ENCODE assay signal across 20 cellular contexts in genomic region chr7:92044148-92044547, GRCh38.
DNase-seq lines count a peak whose midpoint lies in the region; ATAC-seq and TF ChIP-seq lines count a peak whose summit lies in the region.
"Had no signal": no experiment of that assay in that cellular context is flagged by ENCODE, and none has a peak within 500 bp of the region (broad histone marks: within the 10 kb centered on the region; RNA-seq: fewer than 3 reads in every experiment).

No MANE protein-coding gene starts in this region.

- peak overlapping the region in 1 of 4 donors; percentile 21 for H3K4me3 ChIP-seq in esophagus muscularis mucosa
- no peak overlapping the region for H3K4me3 ChIP-seq in muscle layer of duodenum (ENCODE audit: low read depth in 1 of 2, low read length in 2 of 2)
- no peak overlapping the region for H3K4me3 ChIP-seq in stomach
- H3K4me3 ChIP-seq in prostate gland, result no peak overlapping the region
- H3K4me3 ChIP-seq: A549, left lung, MG63 had no signal

- no peak for TF ChIP-seq CTCF in esophagus muscularis mucosa (IDR thresholded peaks at IDR 0.05)
- no peak for TF ChIP-seq CTCF in stomach (IDR thresholded peaks at IDR 0.05)
- TF ChIP-seq CTCF in prostate gland (IDR thresholded peaks at IDR 0.05), result no peak

- TF ChIP-seq EP300 in esophagus muscularis mucosa (IDR thresholded peaks at IDR 0.05), result no peak
- TF ChIP-seq EP300 in stomach (IDR thresholded peaks at IDR 0.05), result no peak

- peaks cover 19 to 68% (median 44%) of the 10 kb centered on the region in 4 donors for H3K36me3 ChIP-seq in esophagus muscularis mucosa
- peaks cover 12 to 30% of the 10 kb centered on the region in 2 donors for H3K36me3 ChIP-seq in muscle layer of duodenum (ENCODE audit: control insufficient read depth in 1 of 2, insufficient read depth in 2 of 2, low read length in 2 of 2)
- peaks cover 24 to 76% (median 63%) of the 10 kb centered on the region in 4 donors for H3K36me3 ChIP-seq in stomach
- H3K36me3 ChIP-seq in prostate gland, result no peaks in the 10 kb centered on the region
- H3K36me3 ChIP-seq: MG63 had no signal

- no peaks in the 10 kb centered on the region for H3K27me3 ChIP-seq in esophagus muscularis mucosa
- no peaks in the 10 kb centered on the region for H3K27me3 ChIP-seq in muscle layer of duodenum (ENCODE audit: low read depth, low read length)
- H3K27me3 ChIP-seq in stomach, result no peaks in the 10 kb centered on the region
- no peaks in the 10 kb centered on the region for H3K27me3 ChIP-seq in prostate gland (replicated peaks; ENCODE audit: insufficient read depth)
- H3K27me3 ChIP-seq: left lung, MG63 had no signal

- DNase-seq in NCI-H526 (lab: John Stamatoyannopoulos, UW) (peak; percentile 8 to 20), NCI-H526 treated with DMSO at 0.1 percent for 48 hours (lab: John Stamatoyannopoulos, UW) (no peak), esophagus muscularis mucosa (ENCODE audit: extremely low spot score) (no peak), stomach (no peak), NCI-H446 treated with DMSO at 0.1 percent for 48 hours (lab: John Stamatoyannopoulos, UW) (no peak), prostate gland (ENCODE audit: low spot score) (no peak)
- DNase-seq: GDM1; immature natural killer cell; left lung; MG63; NCI-H1417 treated with DMSO at 0.1 percent for 48 hours; stimulated activated CD4-positive, alpha-beta T cell treated with anti-CD3 and anti-CD28 coated beads, Interleukin-2, amount 100 ng/mL, for 24 hours; substantia nigra had no signal

- no peaks in the 10 kb centered on the region for H3K9me3 ChIP-seq in esophagus muscularis mucosa
- H3K9me3 ChIP-seq in muscle layer of duodenum (ENCODE audit: control insufficient read depth in 1 of 2, low read length in 2 of 2), result no peaks in the 10 kb centered on the region
- H3K9me3 ChIP-seq in stomach, result no peaks in the 10 kb centered on the region
- no peaks in the 10 kb centered on the region for H3K9me3 ChIP-seq in prostate gland
- H3K9me3 ChIP-seq: A549, left lung, MG63 had no signal

- no peak for TF ChIP-seq POLR2A in esophagus muscularis mucosa (IDR thresholded peaks at IDR 0.05; ENCODE audit: low read depth)
- no peak for TF ChIP-seq POLR2A in stomach (IDR thresholded peaks at IDR 0.05)
- no peak for TF ChIP-seq POLR2A in prostate gland (IDR thresholded peaks at IDR 0.05)

- intact Hi-C loops in esophagus muscularis mucosa (cut with DNase I) (loop anchor here (10.0 kb wide), 1 partner anchor 99 kb away; the partner anchor contains the start of gene AKAP9), stomach (cut with DNase I; ENCODE audit: low total_unique reads) (no loop called here), prostate gland (cut with DNase I) (loop anchor here (5.0 kb wide), 1 partner anchor 88 kb away; the partner anchor contains the start of gene CYP51A1)

- H3K4me1 ChIP-seq in esophagus muscularis mucosa, result peaks cover 11 to 25% (median 18%) of the 10 kb centered on the region in 4 donors
- peaks cover 0 to 3% of the 10 kb centered on the region in 2 donors for H3K4me1 ChIP-seq in muscle layer of duodenum (ENCODE audit: control insufficient read depth in 1 of 2, insufficient read depth in 2 of 2, low read length in 2 of 2)
- H3K4me1 ChIP-seq in stomach, result peaks cover 0 to 48% (median 16%) of the 10 kb centered on the region in 4 donors
- no peaks in the 10 kb centered on the region for H3K4me1 ChIP-seq in prostate gland (replicated peaks)
- H3K4me1 ChIP-seq: left lung, parathyroid adenoma had no signal

- H3K27ac ChIP-seq in esophagus muscularis mucosa (replicated peaks in 1 of 4) (peak overlapping the region; percentile 53 to 76 (median 60)), muscle layer of duodenum (ENCODE audit: low read length) (peak overlapping the region; percentile 76), stomach (peak overlapping the region in 3 of 5 donors; percentile 40 to 60 (median 51)), prostate gland (no peak overlapping the region)
- H3K27ac ChIP-seq: A549, left lung, parathyroid adenoma had no signal

- no peak for ATAC-seq in HG02870 (IDR thresholded peaks at IDR 0.05; ENCODE audit: unreplicated experiment)
- ATAC-seq: A549; HCT116; left lung; natural killer cell treated with Interleukin-12 subunit alpha and Interleukin-12 subunit beta and Interleukin-15 and Interleukin-18, amount 100 ng/mL, for 72 hours; WTC11 had no signal

- WGBS in esophagus muscularis mucosa, result 38% methylated on average over 3 of the region's 3 CpGs
- WGBS in stomach, 5 donors, result 50 to 81% (median 63%) methylated on average over 3 of the region's 3 CpGs
- WGBS in prostate gland, result 32% methylated on average over 3 of the region's 3 CpGs

Comparison
In these comparisons a context has a peak if more than half of its experiments do, and no peak if none do; other contexts are left out.
1. DNase-seq: peak in NCI-H526 (2 of 2); none in NCI-H526 treated with DMSO at 0.1 percent for 48 hours (single experiment), esophagus muscularis mucosa (single experiment), stomach (single experiment), NCI-H446 treated with DMSO at 0.1 percent for 48 hours (single experiment) and prostate gland (single experiment).
2. H3K27ac ChIP-seq: peak in esophagus muscularis mucosa (4 of 4), muscle layer of duodenum (single experiment) and stomach (3 of 5); none in prostate gland (0 of 2).